In the genomic region with DNA sequence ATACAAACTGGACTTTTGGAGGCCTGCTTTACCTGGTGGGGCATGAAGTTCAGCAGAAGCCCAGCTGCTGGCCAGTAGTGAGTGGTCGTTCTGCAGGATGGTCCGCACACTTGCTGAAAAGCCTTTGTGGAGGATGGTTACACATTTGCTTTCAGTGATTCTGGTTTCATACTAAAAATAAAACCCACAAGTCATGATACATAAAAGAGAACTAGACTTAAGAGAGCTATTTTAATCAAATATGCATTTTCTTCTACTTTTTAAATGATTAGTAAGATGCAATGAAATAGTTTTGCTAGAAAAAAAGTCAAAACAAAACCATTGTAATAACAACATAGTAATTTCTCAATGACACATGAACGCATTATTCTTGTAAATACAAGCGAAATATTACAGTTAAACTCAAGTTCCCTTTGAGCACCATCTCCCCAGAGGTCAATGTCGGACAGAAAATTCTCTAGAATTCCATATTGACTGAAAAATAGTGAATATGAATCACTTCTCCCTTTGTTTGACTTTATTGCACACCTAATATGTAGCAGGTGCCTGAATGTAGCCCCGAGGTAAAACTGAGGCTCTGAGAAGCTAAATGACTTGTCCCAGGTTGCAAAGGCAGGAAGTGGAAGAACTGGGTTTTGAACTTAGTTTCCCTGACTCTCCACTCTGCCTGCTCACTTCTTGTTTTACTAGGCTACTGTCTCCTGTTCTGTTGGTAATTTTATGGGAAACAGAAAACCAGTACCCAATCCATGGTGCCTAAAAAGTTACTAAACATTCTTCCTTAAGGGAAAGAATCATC, we compare ENCODE assay signal across 21 cellular contexts. TPM values are rescaled to one million over a fixed set of nuclear protein-coding genes. Genes with fewer than 3 reads are reported as not detected.
DNase-seq lines count a peak whose midpoint lies in the region; ATAC-seq, FAIRE-seq and TF ChIP-seq lines count a peak whose summit lies in the region.
"Had no signal": no experiment of that assay in that cellular context is flagged by ENCODE, and none has a peak within 500 bp of the region (broad histone marks: within the 10 kb centered on the region; RNA-seq: fewer than 3 reads in every experiment).

No MANE protein-coding gene starts in this region.

- no peaks in the 10 kb centered on the region for H3K4me1 Mint-ChIP-seq in endothelial cell (ENCODE audit: unreplicated experiment)
- H3K4me1 Mint-ChIP-seq: CD14-positive monocyte, immature natural killer cell had no signal

- H3K4me1 ChIP-seq in foreskin keratinocyte: no peaks in the 10 kb centered on the region
- H3K4me1 ChIP-seq: testis had no signal

- ATAC-seq in GM19438 (IDR thresholded peaks at IDR 0.05; ENCODE audit: low read depth, unreplicated experiment) (peak; percentile 52), HG02623 (IDR thresholded peaks at IDR 0.05; ENCODE audit: unreplicated experiment) (peak; percentile 48), HG03432 (IDR thresholded peaks at IDR 0.05; ENCODE audit: unreplicated experiment) (peak; percentile 77), foreskin keratinocyte (no peak), GM19463 (IDR thresholded peaks at IDR 0.05; ENCODE audit: unreplicated experiment) (no peak)
- ATAC-seq: naive thymus-derived CD8-positive, alpha-beta T cell; right cardiac atrium had no signal

- no peak overlapping the region for H3K27ac Mint-ChIP-seq in endothelial cell (ENCODE audit: unreplicated experiment)
- H3K27ac Mint-ChIP-seq: CD14-positive monocyte; immature natural killer cell; naive thymus-derived CD8-positive, alpha-beta T cell had no signal

- H3K36me3 ChIP-seq in brain microvascular endothelial cell (replicated peaks): no peaks in the 10 kb centered on the region

- TF ChIP-seq CTCF in endothelial cell (IDR thresholded peaks at IDR 0.05; ENCODE audit: unreplicated experiment): no peak
- no peak for TF ChIP-seq CTCF in foreskin keratinocyte (conservative IDR thresholded peaks at IDR 0.05)
- no peak for TF ChIP-seq CTCF in brain microvascular endothelial cell (IDR thresholded peaks at IDR 0.05; ENCODE audit: low read depth, low read length, missing control alignments)

- H3K4me3 ChIP-seq in brain microvascular endothelial cell (ENCODE audit: low read depth, low read length): no peak overlapping the region
- H3K4me3 ChIP-seq: testis had no signal

- DNase-seq in GM12892 (ENCODE audit: insufficient read length) (no peak), endothelial cell (ENCODE audit: low spot score) (no peak), foreskin keratinocyte (no peak), brain microvascular endothelial cell (no peak)
- DNase-seq: activated gamma-delta T cell treated with Interleukin-2 at 50 U/mL for 16 hours; aorta; DMS79 treated with DMSO at 0.1 percent for 48 hours; immature natural killer cell; naive thymus-derived CD8-positive, alpha-beta T cell; NCI-H2029 treated with DMSO at 0.1 percent for 48 hours; NCI-H526 treated with DMSO at 0.1 percent for 48 hours; right cardiac atrium; T-helper 1 cell; testis had no signal

- no peak overlapping the region for H3K4me3 Mint-ChIP-seq in endothelial cell (ENCODE audit: unreplicated experiment)
- H3K4me3 Mint-ChIP-seq: CD14-positive monocyte; immature natural killer cell; naive thymus-derived CD8-positive, alpha-beta T cell had no signal

- no peaks in the 10 kb centered on the region for H3K27me3 Mint-ChIP-seq in endothelial cell (ENCODE audit: unreplicated experiment)

- TF ChIP-seq POLR2A in GM12892 (IDR thresholded peaks at IDR 0.05; ENCODE audit: low read depth, low read length): no peak

- in situ Hi-C loops in brain microvascular endothelial cell (cut with HindIII; ENCODE audit: low pct_ligation_motif_present, low sequenced_read_pairs): no loop called here

- peak; percentile 85 for FAIRE-seq in GM12892 (lab: Jason Lieb, UNC)
- FAIRE-seq: A204.1 had no signal

- H3K9me3 Mint-ChIP-seq in endothelial cell (ENCODE audit: unreplicated experiment): peaks cover 22% of the 10 kb centered on the region
- H3K9me3 Mint-ChIP-seq: immature natural killer cell; naive thymus-derived CD8-positive, alpha-beta T cell had no signal

- H3K36me3 Mint-ChIP-seq in endothelial cell (ENCODE audit: low read depth, unreplicated experiment): peaks cover 3% of the 10 kb centered on the region
- H3K36me3 Mint-ChIP-seq: CD14-positive monocyte; immature natural killer cell; naive thymus-derived CD8-positive, alpha-beta T cell had no signal

- H3K27me3 ChIP-seq in foreskin keratinocyte (no peaks in the 10 kb centered on the region), brain microvascular endothelial cell (replicated peaks) (no peaks in the 10 kb centered on the region)
- H3K27me3 ChIP-seq: testis had no signal

- H3K27ac ChIP-seq in foreskin keratinocyte (no peak overlapping the region), brain microvascular endothelial cell (no peak overlapping the region)
- H3K27ac ChIP-seq: testis had no signal

RNA-seq across cellular contexts. Expression of gene IL5RA, which starts 8.3 kb away (rescaled TPM):
- 0.25 TPM for polyA plus RNA-seq in GM12892 (2012; ENCODE audit: missing spikeins)
- total RNA-seq in endothelial cell (ENCODE audit: unreplicated experiment): not detected
- not detected in 2 replicates for total RNA-seq in foreskin keratinocyte
- polyA plus RNA-seq in foreskin keratinocyte: not detected in 2 replicates
- total RNA-seq: lung microvascular endothelial cell; naive thymus-derived CD8-positive, alpha-beta T cell had no signal
- polyA plus RNA-seq: aorta, CD14-positive monocyte had no signal

RNA-seq across cellular contexts. Expression of gene TRNT1, which starts 24.9 kb away (rescaled TPM):
- polyA plus RNA-seq in GM12892 (2012; ENCODE audit: missing spikeins): 27.8 TPM
- 12.1 TPM for total RNA-seq in endothelial cell (ENCODE audit: unreplicated experiment)
- 15.2 and 15.6 TPM in 2 replicates for total RNA-seq in foreskin keratinocyte
- 8.0 and 9.0 TPM in 2 replicates for polyA plus RNA-seq in foreskin keratinocyte

Comparison
In these comparisons a context has a peak if more than half of its experiments do, and no peak if none do; other contexts are left out.
1. ATAC-seq: peak in GM19438 (single experiment), HG02623 (single experiment) and HG03432 (single experiment); none in foreskin keratinocyte (single experiment) and GM19463 (single experiment).